ENCODE assay signal across 7 cellular contexts in genomic region chr2:101758001-101758400, GRCh38.
DNase-seq lines count a peak whose midpoint lies in the region; ATAC-seq lines count a peak whose summit lies in the region.

No MANE protein-coding gene starts in this region.

- peaks cover 24 to 32% of the 10 kb centered on the region in 2 experiments for H3K4me1 ChIP-seq in trophoblast cell (ENCODE audit: control insufficient read depth in 1 of 2, insufficient read depth in 2 of 2, low read length in 2 of 2)

- H3K9me3 Mint-ChIP-seq in activated T-helper 1 cell treated with anti-CD3 and anti-CD28 coated beads, Interleukin-12 subunit alpha, Interleukin-12 subunit beta, Interleukin-2, Interleukin-4 antibody, amounts not matched to agents 30 ng/mL and 10 ng/mL and 1 ng/mL, durations not matched to agents 14 hours and 24 hours and 36 hours: no peaks in the 10 kb centered on the region

- no peaks in the 10 kb centered on the region for H3K36me3 ChIP-seq in trophoblast cell (ENCODE audit: control insufficient read depth in 1 of 2, insufficient read depth in 2 of 2, low read length in 2 of 2)

- no peak overlapping the region for H3K14ac ChIP-seq in trophoblast cell (ENCODE audit: low read length)

- H3K27ac Mint-ChIP-seq in activated T-helper 1 cell treated with anti-CD3 and anti-CD28 coated beads, Interleukin-12 subunit alpha, Interleukin-12 subunit beta, Interleukin-2, Interleukin-4 antibody, amounts not matched to agents 30 ng/mL and 10 ng/mL and 1 ng/mL, durations not matched to agents 14 hours and 24 hours and 36 hours: peak overlapping the region; percentile 7

- H4K8ac ChIP-seq in trophoblast cell (ENCODE audit: low read depth, low read length): no peak overlapping the region

- no peak overlapping the region for H3K23ac ChIP-seq in trophoblast cell (ENCODE audit: low read length)

- peaks cover 73% of the 10 kb centered on the region for H3K4me1 Mint-ChIP-seq in activated T-helper 1 cell treated with anti-CD3 and anti-CD28 coated beads, Interleukin-12 subunit alpha, Interleukin-12 subunit beta, Interleukin-2, Interleukin-4 antibody, amounts not matched to agents 30 ng/mL and 10 ng/mL and 1 ng/mL, durations not matched to agents 14 hours and 24 hours and 36 hours (ENCODE audit: low read depth)

- no peak overlapping the region for H4K91ac ChIP-seq in trophoblast cell (ENCODE audit: low read depth, low read length)

- H3K79me2 ChIP-seq in trophoblast cell (ENCODE audit: control insufficient read depth, insufficient read depth, low read length, poor library complexity): peaks cover 8% of the 10 kb centered on the region

- H2BK120ac ChIP-seq in trophoblast cell (ENCODE audit: insufficient read depth, low read length, poor library complexity): no peak overlapping the region

- H3K79me1 ChIP-seq in trophoblast cell (ENCODE audit: low read length): peaks cover 10% of the 10 kb centered on the region

- ATAC-seq in GM18909 (IDR thresholded peaks at IDR 0.05; ENCODE audit: poor library complexity, unreplicated experiment): peak; percentile 54
- ATAC-seq in HG03045 (IDR thresholded peaks at IDR 0.05; ENCODE audit: unreplicated experiment): peak; percentile 41
- no peak for ATAC-seq in HG03565 (IDR thresholded peaks at IDR 0.05; ENCODE audit: unreplicated experiment)

- peaks cover 2% of the 10 kb centered on the region for H3K9me3 ChIP-seq in trophoblast cell (ENCODE audit: insufficient read depth, low read depth, low read length)

- peak overlapping the region; percentile 36 for H3K4ac ChIP-seq in trophoblast cell (ENCODE audit: low read depth, low read length)

- H2BK5ac ChIP-seq in trophoblast cell (ENCODE audit: low read depth, low read length, poor library complexity): no peak overlapping the region

- H3K18ac ChIP-seq in trophoblast cell (ENCODE audit: low read length): no peak overlapping the region

- H3K27ac ChIP-seq in trophoblast cell (ENCODE audit: low read depth, low read length): peak overlapping the region; percentile 67

- no peaks in the 10 kb centered on the region for H3K27me3 Mint-ChIP-seq in activated T-helper 1 cell treated with anti-CD3 and anti-CD28 coated beads, Interleukin-12 subunit alpha, Interleukin-12 subunit beta, Interleukin-2, Interleukin-4 antibody, amounts not matched to agents 30 ng/mL and 10 ng/mL and 1 ng/mL, durations not matched to agents 14 hours and 24 hours and 36 hours (ENCODE audit: insufficient read depth)

- H3K27me3 ChIP-seq in trophoblast cell (ENCODE audit: insufficient read depth, low read length): no peaks in the 10 kb centered on the region

- no peak for DNase-seq in activated T-helper 1 cell treated with anti-CD3 and anti-CD28 coated beads, Interleukin-12 subunit alpha, Interleukin-12 subunit beta, Interleukin-2, Interleukin-4 antibody, amounts not matched to agents 30 ng/mL and 10 ng/mL and 1 ng/mL, durations not matched to agents 14 hours and 24 hours and 36 hours (ENCODE audit: low spot score)
- DNase-seq in trophoblast cell (no peak), NCI-H526 (lab: John Stamatoyannopoulos, UW) (no peak), NCI-H510A treated with DMSO at 0.1 percent for 48 hours (lab: John Stamatoyannopoulos, UW) (no peak)

- H3K9ac ChIP-seq in trophoblast cell (ENCODE audit: low read length): no peak overlapping the region

- intact Hi-C loops in activated T-helper 1 cell treated with anti-CD3 and anti-CD28 coated beads, Interleukin-12 subunit alpha, Interleukin-12 subunit beta, Interleukin-2, Interleukin-4 antibody, amounts not matched to agents 30 ng/mL and 10 ng/mL and 1 ng/mL, durations not matched to agents 14 hours and 24 hours and 36 hours (cut with micrococcal nuclease): loop anchor here (1.0 to 2.0 kb wide), 2 partner anchors 22 to 39 kb away; no protein-coding TSS in a partner anchor

- no peak overlapping the region for H4K12ac ChIP-seq in trophoblast cell (ENCODE audit: low read depth, low read length)

- no peak overlapping the region for H3K4me2 ChIP-seq in trophoblast cell (ENCODE audit: low read length)

- H2BK12ac ChIP-seq in trophoblast cell (ENCODE audit: low read length): no peak overlapping the region

- no peak overlapping the region for H3K4me3 ChIP-seq in trophoblast cell (ENCODE audit: low read depth, low read length)

- no peak overlapping the region for H2AK5ac ChIP-seq in trophoblast cell (ENCODE audit: low read length)

- no peak overlapping the region for H3K4me3 Mint-ChIP-seq in activated T-helper 1 cell treated with anti-CD3 and anti-CD28 coated beads, Interleukin-12 subunit alpha, Interleukin-12 subunit beta, Interleukin-2, Interleukin-4 antibody, amounts not matched to agents 30 ng/mL and 10 ng/mL and 1 ng/mL, durations not matched to agents 14 hours and 24 hours and 36 hours

- H2AFZ ChIP-seq in trophoblast cell (ENCODE audit: insufficient read depth, low read length, poor library complexity): no peak overlapping the region

- peaks cover 10% of the 10 kb centered on the region for H3K36me3 Mint-ChIP-seq in activated T-helper 1 cell treated with anti-CD3 and anti-CD28 coated beads, Interleukin-12 subunit alpha, Interleukin-12 subunit beta, Interleukin-2, Interleukin-4 antibody, amounts not matched to agents 30 ng/mL and 10 ng/mL and 1 ng/mL, durations not matched to agents 14 hours and 24 hours and 36 hours (ENCODE audit: low read depth)

- no CpG with 5 or more reads among the region's 3 CpGs for WGBS in trophoblast cell (ENCODE audit: extremely low coverage, insufficient coverage, insufficient read length)
